Comparison of ENCODE assay signal across 17 cellular contexts in genomic region chr11:43543313-43543712, GRCh38.
DNase-seq lines count a peak whose midpoint lies in the region; ATAC-seq and TF ChIP-seq lines count a peak whose summit lies in the region.
"Had no signal": no experiment of that assay in that cellular context is flagged by ENCODE, and none has a peak within 500 bp of the region (broad histone marks: within the 10 kb centered on the region; RNA-seq: fewer than 3 reads in every experiment).

No MANE protein-coding gene starts in this region.

- H3K27me3 ChIP-seq in cardiac muscle cell = peaks cover 11% of the 10 kb centered on the region
- peaks cover 22% of the 10 kb centered on the region for H3K27me3 ChIP-seq in smooth muscle cell (ENCODE audit: low read depth)

- H3K4me3 ChIP-seq in cardiac muscle cell = no peak overlapping the region
- H3K4me3 ChIP-seq in epithelial cell of esophagus (ENCODE audit: low read length) = no peak overlapping the region
- H3K4me3 ChIP-seq in smooth muscle cell = no peak overlapping the region

- no peak for ATAC-seq in left cardiac atrium
- ATAC-seq: PC-3 had no signal

- DNase-seq in DMS53 (lab: John Stamatoyannopoulos, UW) (peak; percentile 3), DMS53 treated with DMSO at 0.1 percent for 48 hours (lab: John Stamatoyannopoulos, UW; ENCODE audit: unreplicated experiment) (no peak), cardiac muscle cell (ENCODE audit: low read depth in 1 of 2, low spot score in 1 of 2) (no peak), left cardiac atrium (no peak), epithelial cell of esophagus (ENCODE audit: low read depth) (peak; percentile 39), smooth muscle cell (lab: John Stamatoyannopoulos, UW; ENCODE audit: unreplicated experiment) (no peak), NCI-H1092 treated with DMSO at 0.1 percent for 48 hours (lab: John Stamatoyannopoulos, UW) (no peak)
- no peak for DNase-seq in NK-92 treated with Interleukin-12 subunit alpha and Interleukin-12 subunit beta, amount 100 ng/mL, for 24 hours (lab: John Stamatoyannopoulos, UW)
- DNase-seq: Calu3; CD8-positive, alpha-beta memory T cell; DMS79; NCI-H1417 treated with DMSO at 0.1 percent for 48 hours; NCI-H2029; NCI-H82; PC-3; SHP77 had no signal

- H3K27ac ChIP-seq in cardiac muscle cell (peak overlapping the region; percentile 51), smooth muscle cell (ENCODE audit: low read depth) (peak overlapping the region; percentile 21)
- H3K27ac ChIP-seq: C4-2B had no signal

- H3K36me3 ChIP-seq in cardiac muscle cell (no peaks in the 10 kb centered on the region), smooth muscle cell (ENCODE audit: low read depth) (no peaks in the 10 kb centered on the region)

- no peaks in the 10 kb centered on the region for H4K20me1 ChIP-seq in smooth muscle cell (ENCODE audit: low read depth)

- no peak overlapping the region for H3K9ac ChIP-seq in smooth muscle cell (ENCODE audit: low read depth)

- peaks cover 8% of the 10 kb centered on the region for H3K4me1 ChIP-seq in cardiac muscle cell (ENCODE audit: low read depth)
- peaks cover 4% of the 10 kb centered on the region for H3K4me1 ChIP-seq in smooth muscle cell (ENCODE audit: low read depth)

- no peak overlapping the region for H3K4me2 ChIP-seq in smooth muscle cell

- TF ChIP-seq CTCF in cardiac muscle cell (IDR thresholded peaks at IDR 0.05; ENCODE audit: low read depth, low read length) = no peak
- no peak for TF ChIP-seq CTCF in epithelial cell of esophagus (IDR thresholded peaks at IDR 0.05; ENCODE audit: insufficient read depth, low read depth, low read length, missing control alignments)
- TF ChIP-seq CTCF in smooth muscle cell (IDR thresholded peaks at IDR 0.05; ENCODE audit: borderline replicate concordance, insufficient read depth, poor library complexity, severe bottlenecking) = no peak

- no peak overlapping the region for H2AFZ ChIP-seq in smooth muscle cell (ENCODE audit: low read depth)

- H3K79me2 ChIP-seq in smooth muscle cell (ENCODE audit: low read depth) = no peaks in the 10 kb centered on the region

- H3K9me3 ChIP-seq in cardiac muscle cell (ENCODE audit: low read depth) (no peaks in the 10 kb centered on the region), smooth muscle cell (replicated peaks; ENCODE audit: low read depth) (no peaks in the 10 kb centered on the region)

- 82% methylated on average over 2 of the region's 2 CpGs for WGBS in smooth muscle cell (ENCODE audit: low lambda C conversion rate)

- no peaks in the 10 kb centered on the region for H3F3A ChIP-seq in smooth muscle cell (ENCODE audit: low read depth)

- intact Hi-C loops in left cardiac atrium (cut with DNase I) = no loop called here

Comparison
In these comparisons a context has a peak if more than half of its experiments do, and no peak if none do; other contexts are left out.
1. DNase-seq: peak in DMS53 (single experiment) and epithelial cell of esophagus (single experiment); none in DMS53 treated with DMSO at 0.1 percent for 48 hours (single experiment), cardiac muscle cell (0 of 2), left cardiac atrium (single experiment), smooth muscle cell (single experiment), NK-92 treated with Interleukin-12 subunit alpha and Interleukin-12 subunit beta, amount 100 ng/mL, for 24 hours (single experiment) and NCI-H1092 treated with DMSO at 0.1 percent for 48 hours (single experiment).